Comparison of ENCODE assay signal across 8 cellular contexts in the genomic region with DNA sequence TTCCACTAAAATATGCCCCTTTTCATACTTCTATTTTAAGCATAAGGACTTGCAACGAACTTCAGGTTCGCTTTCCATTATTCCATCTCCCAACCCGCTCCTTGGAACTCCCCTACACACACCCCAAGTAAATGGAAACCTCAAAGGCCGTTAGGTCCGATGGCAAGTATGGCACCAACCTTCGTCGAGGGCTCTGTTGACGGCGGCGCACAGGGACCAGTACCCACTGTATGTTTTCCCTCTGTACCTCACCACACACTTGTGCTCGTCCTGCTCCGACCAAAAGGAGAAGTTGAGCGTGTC. TPM values are rescaled to one million over a fixed set of nuclear protein-coding genes. Genes with fewer than 3 reads are reported as not detected.
DNase-seq lines count a peak whose midpoint lies in the region; FAIRE-seq and TF ChIP-seq lines count a peak whose summit lies in the region.

No MANE protein-coding gene starts in this region.

- DNase-seq in activated naive CD4-positive, alpha-beta T cell treated with anti-CD3 and anti-CD28 coated beads, Interleukin-2, amount 10 ng/mL, durations not matched to agents 7 days and 5 days: no peak
- no peak for DNase-seq in activated naive CD4-positive, alpha-beta T cell treated with Interleukin-2 at 50 U/mL for 16 hours
- no peak for DNase-seq in RWPE1 (ENCODE audit: low spot score)
- DNase-seq in endothelial cell of umbilical vein (ENCODE audit: low read depth, low spot score): no peak
- no peak for DNase-seq in hepatic stellate cell (ENCODE audit: low spot score)
- no peak for DNase-seq in UCSD-AML1 (lab: John Stamatoyannopoulos, UW; ENCODE audit: unreplicated experiment)
- no peak for DNase-seq in NCI-H524 treated with DMSO at 0.1 percent for 48 hours (lab: John Stamatoyannopoulos, UW)

- peak overlapping the region; percentile 70 for H3K4me2 ChIP-seq in endothelial cell of umbilical vein (ENCODE audit: insufficient read depth, low read length)

- dilution Hi-C loops in endothelial cell of umbilical vein (cut with MboI; ENCODE audit: extremely low pct_ligation_motif_present, low sequenced_read_pairs): no loop called here

- H3K79me2 ChIP-seq in endothelial cell of umbilical vein (ENCODE audit: control insufficient read depth, insufficient read depth, low read length): no peaks in the 10 kb centered on the region

- H3K36me3 ChIP-seq in endothelial cell of umbilical vein (ENCODE audit: control insufficient read depth in 2 of 2, extremely low read depth in 1 of 2, insufficient read depth in 2 of 2, low read length in 2 of 2) (no peaks in the 10 kb centered on the region), neutrophil (no peaks in the 10 kb centered on the region)

- no peaks in the 10 kb centered on the region for H3K9me1 ChIP-seq in endothelial cell of umbilical vein (replicated peaks; ENCODE audit: control insufficient read depth, extremely low read depth, insufficient read depth, low read length)

- H3K27ac ChIP-seq in RWPE1 (peak overlapping the region; percentile 95), endothelial cell of umbilical vein (ENCODE audit: insufficient read depth, low read depth, low read length) (no peak overlapping the region), neutrophil (peak overlapping the region; percentile 87)

- TF ChIP-seq POLR2A in endothelial cell of umbilical vein (IDR thresholded peaks at IDR 0.05; ENCODE audit: low read depth, low read length): no peak

- H3K4me3 ChIP-seq in endothelial cell of umbilical vein (replicated peaks in 1 of 3; ENCODE audit: insufficient read depth in 1 of 3, low read depth in 1 of 3, low read length in 3 of 3) (peak overlapping the region in 2 of 3 experiments; percentile 42 to 56), neutrophil (ENCODE audit: low read depth in 1 of 2, low read length in 1 of 2) (peak overlapping the region; percentile 79 to 96)

- no peaks in the 10 kb centered on the region for H3K9me3 ChIP-seq in endothelial cell of umbilical vein (replicated peaks; ENCODE audit: control insufficient read depth, insufficient read depth, low read length)
- no peaks in the 10 kb centered on the region for H3K9me3 ChIP-seq in neutrophil

- CTCF ChIA-PET in activated naive CD4-positive, alpha-beta T cell treated with anti-CD3 and anti-CD28 coated beads, Interleukin-2, amount 10 ng/mL, durations not matched to agents 7 days and 5 days (lab: Charles Lee): no interaction called here
- CTCF ChIA-PET in RWPE1 (lab: Yijun Ruan, JAX): interaction anchor here (1.0 kb wide), 1 partner anchor 305 kb away, joined by 6 read pairs; no protein-coding TSS in a partner anchor
- CTCF ChIA-PET in endothelial cell of umbilical vein (lab: Charles Lee): interaction anchor here (0.7 kb wide), 1 partner anchor 305 kb away, joined by 4 read pairs; no protein-coding TSS in a partner anchor

- no peaks in the 10 kb centered on the region for H3K9me3 Mint-ChIP-seq in activated naive CD4-positive, alpha-beta T cell treated with anti-CD3 and anti-CD28 coated beads, Interleukin-2, amount 10 ng/mL, durations not matched to agents 7 days and 5 days

- no TSS peak for BruUV-seq in endothelial cell of umbilical vein (replicated peaks; lab: Mats Ljungman, UMichigan)

- H3K27me3 ChIP-seq in endothelial cell of umbilical vein (ENCODE audit: control insufficient read depth in 2 of 2, insufficient read depth in 2 of 2, low read length in 2 of 2) (no peaks in the 10 kb centered on the region), neutrophil (no peaks in the 10 kb centered on the region)

- no peak overlapping the region for H3K9ac ChIP-seq in endothelial cell of umbilical vein (replicated peaks; ENCODE audit: extremely low read depth, insufficient read depth, low read length)

- no peak for FAIRE-seq in endothelial cell of umbilical vein (lab: Jason Lieb, UNC)

- POLR2A ChIA-PET in RWPE1 (lab: Yijun Ruan, JAX; ENCODE audit: low non-redundant PET) (interaction anchor here (0.6 to 1.0 kb wide), 2 partner anchors 11 to 32 kb away, joined by 3 read pairs; no protein-coding TSS in a partner anchor), endothelial cell of umbilical vein (lab: Charles Lee) (no interaction called here)

- H2AFZ ChIP-seq in endothelial cell of umbilical vein (ENCODE audit: low read depth, low read length): peak overlapping the region; percentile 80

- peak overlapping the region; percentile 92 for H3K4me3 Mint-ChIP-seq in activated naive CD4-positive, alpha-beta T cell treated with anti-CD3 and anti-CD28 coated beads, Interleukin-2, amount 10 ng/mL, durations not matched to agents 7 days and 5 days

- intact Hi-C loops in endothelial cell of umbilical vein (cut with micrococcal nuclease): loop anchor here (1.0 to 5.0 kb wide), 2 partner anchors 12 to 34 kb away; a partner anchor contains a TSS

- H3K4me1 ChIP-seq in endothelial cell of umbilical vein (ENCODE audit: control insufficient read depth, extremely low read depth, insufficient read depth, low read length) (peaks cover 12% of the 10 kb centered on the region), neutrophil (ENCODE audit: control insufficient read depth in 1 of 2, insufficient read depth in 1 of 2, low read depth in 1 of 2, low read length in 1 of 2) (peaks cover 19 to 20% of the 10 kb centered on the region in 2 experiments)

- H3K4me1 Mint-ChIP-seq in activated naive CD4-positive, alpha-beta T cell treated with anti-CD3 and anti-CD28 coated beads, Interleukin-2, amount 10 ng/mL, durations not matched to agents 7 days and 5 days: peaks cover 27% of the 10 kb centered on the region

- TF ChIP-seq CTCF in RWPE1 (conservative IDR thresholded peaks at IDR 0.05; ENCODE audit: low read depth) (no peak), endothelial cell of umbilical vein (IDR thresholded peaks at IDR 0.05; ENCODE audit: extremely low read depth in 1 of 2, insufficient read depth in 1 of 2, low read depth in 1 of 2, low read length in 2 of 2) (no peak), neutrophil (IDR thresholded peaks at IDR 0.05) (no peak)

- H3K27ac Mint-ChIP-seq in activated naive CD4-positive, alpha-beta T cell treated with anti-CD3 and anti-CD28 coated beads, Interleukin-2, amount 10 ng/mL, durations not matched to agents 7 days and 5 days: peak overlapping the region; percentile 90

- peaks cover 5% of the 10 kb centered on the region for H3K27me3 Mint-ChIP-seq in activated naive CD4-positive, alpha-beta T cell treated with anti-CD3 and anti-CD28 coated beads, Interleukin-2, amount 10 ng/mL, durations not matched to agents 7 days and 5 days

- no peaks in the 10 kb centered on the region for H4K20me1 ChIP-seq in endothelial cell of umbilical vein (replicated peaks; ENCODE audit: control insufficient read depth, extremely low read depth, insufficient read depth, low read length)

- H3K36me3 Mint-ChIP-seq in activated naive CD4-positive, alpha-beta T cell treated with anti-CD3 and anti-CD28 coated beads, Interleukin-2, amount 10 ng/mL, durations not matched to agents 7 days and 5 days: peaks cover 12% of the 10 kb centered on the region

TF ChIP-seq in endothelial cell of umbilical vein, 7 proteins besides CTCF, POLR2A, EP300 and RAD21:
- TF ChIP-seq POLR2AphosphoS5 (IDR thresholded peaks at IDR 0.05; ENCODE audit: insufficient read depth, low read depth, low read length) (no peak), JUN (IDR thresholded peaks at IDR 0.05; ENCODE audit: borderline replicate concordance, insufficient read depth, insufficient read length, low read depth) (no peak), EZH2 (IDR thresholded peaks at IDR 0.05; ENCODE audit: borderline replicate concordance, low read depth, low read length, severe bottlenecking) (no peak), MYC (IDR thresholded peaks at IDR 0.05; ENCODE audit: low read depth, low read length) (no peak), GATA2 (IDR thresholded peaks at IDR 0.05; ENCODE audit: insufficient read depth, insufficient read length, low read depth, low read length) (no peak), FOS (IDR thresholded peaks at IDR 0.05; ENCODE audit: borderline replicate concordance, insufficient read depth, low read length) (no peak)
- TF ChIP-seq, protein P1, sequence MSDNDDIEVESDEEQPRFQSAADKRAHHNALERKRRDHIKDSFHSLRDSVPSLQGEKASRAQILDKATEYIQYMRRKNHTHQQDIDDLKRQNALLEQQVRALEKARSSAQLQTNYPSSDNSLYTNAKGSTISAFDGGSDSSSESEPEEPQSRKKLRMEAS (IDR thresholded peaks at IDR 0.05; ENCODE audit: insufficient read depth, insufficient read length): no peak

RNA-seq across cellular contexts. Expression of a gene that starts 24.1 kb away (rescaled TPM):
- total RNA-seq in endothelial cell of umbilical vein: 653 and 663 TPM in 2 replicates
- 341 and 399 TPM in 2 replicates for polyA plus RNA-seq in endothelial cell of umbilical vein
- 427 and 435 TPM in 2 replicates for polyA plus RNA-seq in endothelial cell of umbilical vein (2011; cell fraction: cytosol; rRNA removed)
- polyA plus RNA-seq in endothelial cell of umbilical vein (2011; cell fraction: nucleus; rRNA removed): 628 and 652 TPM in 2 replicates
- 498 and 617 TPM in 2 replicates for polyA plus RNA-seq in endothelial cell of umbilical vein (2012)
- polyA minus RNA-seq in endothelial cell of umbilical vein: 661 and 665 TPM in 2 replicates
- 328 TPM for polyA minus RNA-seq in endothelial cell of umbilical vein (2011; cell fraction: cytosol; rRNA and poly(A)+ RNA removed)
- polyA minus RNA-seq in endothelial cell of umbilical vein (2011; cell fraction: nucleus; rRNA and poly(A)+ RNA removed): 608 and 684 TPM in 2 replicates

RNA-seq across cellular contexts. Expression of a gene that starts 24.7 kb away (rescaled TPM):
- total RNA-seq in endothelial cell of umbilical vein: 11.4 and 11.5 TPM in 2 replicates
- polyA plus RNA-seq in endothelial cell of umbilical vein: 0.46 and 1.1 TPM in 2 replicates
- 1.7 and 2.6 TPM in 2 replicates for polyA plus RNA-seq in endothelial cell of umbilical vein (2011; cell fraction: cytosol; rRNA removed)
- 2.1 and 3.0 TPM in 2 replicates for polyA plus RNA-seq in endothelial cell of umbilical vein (2011; cell fraction: nucleus; rRNA removed)
- 4.3 and 8.6 TPM in 2 replicates for polyA plus RNA-seq in endothelial cell of umbilical vein (2012)
- polyA minus RNA-seq in endothelial cell of umbilical vein: 2.2 and 3.1 TPM in 2 replicates
- 10.1 TPM for polyA minus RNA-seq in endothelial cell of umbilical vein (2011; cell fraction: cytosol; rRNA and poly(A)+ RNA removed)
- 1.3 and 2.3 TPM in 2 replicates for polyA minus RNA-seq in endothelial cell of umbilical vein (2011; cell fraction: nucleus; rRNA and poly(A)+ RNA removed)

RNA-seq across cellular contexts. Expression of a gene that starts 34.7 kb away (rescaled TPM):
- 3.2 and 3.5 TPM in 2 replicates for total RNA-seq in endothelial cell of umbilical vein
- polyA plus RNA-seq in endothelial cell of umbilical vein: 0.16 and 0.28 TPM in 2 replicates
- 0.48 and 0.52 TPM in 2 replicates for polyA plus RNA-seq in endothelial cell of umbilical vein (2011; cell fraction: cytosol; rRNA removed)
- 2.4 and 4.1 TPM in 2 replicates for polyA plus RNA-seq in endothelial cell of umbilical vein (2011; cell fraction: nucleus; rRNA removed)
- 1.7 and 1.8 TPM in 2 replicates for polyA plus RNA-seq in endothelial cell of umbilical vein (2012)
- polyA minus RNA-seq in endothelial cell of umbilical vein: 1.2 and 1.9 TPM in 2 replicates
- polyA minus RNA-seq in endothelial cell of umbilical vein (2011; cell fraction: cytosol; rRNA and poly(A)+ RNA removed): 1.0 TPM
- polyA minus RNA-seq in endothelial cell of umbilical vein (2011; cell fraction: nucleus; rRNA and poly(A)+ RNA removed): 3.8 TPM in 2 replicates
